Comparison of ENCODE assay signal across 15 cellular contexts in the genomic region with DNA sequence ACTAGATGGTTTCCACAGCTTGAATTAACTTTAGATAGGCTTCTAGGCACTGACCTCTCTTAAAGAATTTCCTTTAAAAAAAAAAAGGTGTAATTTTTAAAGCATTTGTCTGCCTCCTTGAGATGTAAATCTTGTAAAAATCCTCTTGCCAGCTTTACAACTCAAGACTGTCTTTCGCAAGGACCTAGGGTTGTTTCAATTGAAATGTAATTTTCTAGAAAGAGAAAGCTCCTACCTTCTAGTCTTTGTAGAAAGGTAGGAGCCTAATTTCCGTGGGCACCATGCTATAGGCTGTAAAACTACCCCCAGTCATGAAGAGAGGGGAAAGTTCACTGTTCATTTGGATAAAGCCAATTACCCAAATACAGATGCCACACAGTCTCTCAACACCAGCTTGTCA.
DNase-seq lines count a peak whose midpoint lies in the region; ATAC-seq, FAIRE-seq and TF ChIP-seq lines count a peak whose summit lies in the region.
"Had no signal": no experiment of that assay in that cellular context is flagged by ENCODE, and none has a peak within 500 bp of the region (broad histone marks: within the 10 kb centered on the region; RNA-seq: fewer than 3 reads in every experiment).

No MANE protein-coding gene starts in this region.

- H3K9me3 Mint-ChIP-seq in natural killer cell: peaks cover 9 to 10% of the 10 kb centered on the region in 2 donors

- H3K36me3 Mint-ChIP-seq in natural killer cell: no peaks in the 10 kb centered on the region
- H3K36me3 Mint-ChIP-seq: CD14-positive monocyte; CD4-positive, alpha-beta memory T cell had no signal

- ATAC-seq in natural killer cell: no peak

- H3K9ac ChIP-seq in OCI-LY3 (ENCODE audit: low read length): no peak overlapping the region
- no peak overlapping the region for H3K9ac ChIP-seq in H1 (replicated peaks in 1 of 4; ENCODE audit: extremely low read depth in 1 of 4, low read depth in 3 of 4, low read length in 3 of 4)
- H3K9ac ChIP-seq in smooth muscle cell (ENCODE audit: low read depth): no peak overlapping the region
- H3K9ac ChIP-seq: BLaER1 had no signal

- H3K9me3 ChIP-seq in OCI-LY3 (ENCODE audit: insufficient read depth, low read length) (no peaks in the 10 kb centered on the region), H1 (ENCODE audit: insufficient read depth in 2 of 2, low read depth in 1 of 2, low read length in 1 of 2) (no peaks in the 10 kb centered on the region), smooth muscle cell (replicated peaks; ENCODE audit: low read depth) (no peaks in the 10 kb centered on the region)
- H3K9me3 ChIP-seq: BLaER1 had no signal

- H4K20me1 ChIP-seq in OCI-LY3 (ENCODE audit: insufficient read depth, low read length) (no peaks in the 10 kb centered on the region), H1 (replicated peaks in 1 of 2; ENCODE audit: control insufficient read depth in 1 of 2, insufficient read depth in 2 of 2, low read length in 2 of 2) (no peaks in the 10 kb centered on the region), smooth muscle cell (ENCODE audit: low read depth) (no peaks in the 10 kb centered on the region)
- H4K20me1 ChIP-seq: BLaER1 had no signal

- no peak overlapping the region for H3K4me3 Mint-ChIP-seq in natural killer cell
- H3K4me3 Mint-ChIP-seq: CD14-positive monocyte; CD4-positive, alpha-beta memory T cell had no signal

- H3K4me2 ChIP-seq in OCI-LY3 (ENCODE audit: low read length) (no peak overlapping the region), H1 (ENCODE audit: insufficient read depth in 1 of 2, low read depth in 2 of 2, low read length in 2 of 2) (peak overlapping the region in 1 of 2 experiments; percentile 25; a peak in 1 of 4 replicates), smooth muscle cell (no peak overlapping the region)
- H3K4me2 ChIP-seq: BLaER1 had no signal

- no peak overlapping the region for H3K18ac ChIP-seq in H1 (ENCODE audit: extremely low read depth, low read length)

- peak; percentile 53 for FAIRE-seq in GM12892 (lab: Jason Lieb, UNC)
- FAIRE-seq in H1 (lab: Jason Lieb, UNC): no peak

- no peak overlapping the region for H2BK120ac ChIP-seq in H1 (replicated peaks; ENCODE audit: low read depth, low read length)

- H2AK5ac ChIP-seq in H1 (ENCODE audit: low read depth, low read length): no peak overlapping the region

- H2BK15ac ChIP-seq in H1 (ENCODE audit: low read length): no peak overlapping the region

- no peak overlapping the region for H3K27ac Mint-ChIP-seq in natural killer cell
- H3K27ac Mint-ChIP-seq: CD14-positive monocyte; CD4-positive, alpha-beta memory T cell had no signal

- no peak overlapping the region for H3K56ac ChIP-seq in H1 (replicated peaks; ENCODE audit: insufficient read length, low read depth, low read length)

- H3K4me1 Mint-ChIP-seq in natural killer cell: no peaks in the 10 kb centered on the region
- H3K4me1 Mint-ChIP-seq: CD14-positive monocyte; CD4-positive, alpha-beta memory T cell had no signal

- H3K4me1 ChIP-seq in OCI-LY3 (ENCODE audit: low read length) (peaks cover 14% of the 10 kb centered on the region), H1 (replicated peaks in 1 of 4; ENCODE audit: control insufficient read depth in 3 of 4, insufficient read depth in 4 of 4, low read length in 3 of 4) (peaks cover 3 to 10% (median 8%) of the 10 kb centered on the region in 4 experiments; a peak in 5 of 7 replicates), smooth muscle cell (ENCODE audit: low read depth) (peaks cover 11% of the 10 kb centered on the region)
- H3K4me1 ChIP-seq: BLaER1 had no signal

- TF ChIP-seq CTCF in OCI-LY3 (IDR thresholded peaks at IDR 0.05; ENCODE audit: low read depth, low read length) (no peak), H1 (IDR thresholded peaks at IDR 0.05; ENCODE audit: control extremely low read depth in 1 of 3, insufficient read depth in 1 of 3, low read depth in 1 of 3, low read length in 3 of 3) (no peak), smooth muscle cell (IDR thresholded peaks at IDR 0.05; ENCODE audit: borderline replicate concordance, insufficient read depth, poor library complexity, severe bottlenecking) (no peak), natural killer cell (IDR thresholded peaks at IDR 0.05) (no peak)

- no peak for TF ChIP-seq EP300 in H1 (IDR thresholded peaks at IDR 0.05; ENCODE audit: borderline replicate concordance in 1 of 2, low read depth in 2 of 2, low read length in 2 of 2)

- H3K79me2 ChIP-seq in OCI-LY3 (ENCODE audit: low read length): no peaks in the 10 kb centered on the region
- no peaks in the 10 kb centered on the region for H3K79me2 ChIP-seq in H1 (ENCODE audit: control insufficient read depth in 1 of 2, insufficient read depth in 2 of 2, low read length in 2 of 2)
- H3K79me2 ChIP-seq in smooth muscle cell (ENCODE audit: low read depth): no peaks in the 10 kb centered on the region

- H3K27me3 Mint-ChIP-seq in natural killer cell (ENCODE audit: low read depth in 2 of 2): no peaks in the 10 kb centered on the region
- H3K27me3 Mint-ChIP-seq: CD4-positive, alpha-beta memory T cell had no signal

- intact Hi-C loops in natural killer cell (cut with micrococcal nuclease): no loop called here

- TF ChIP-seq POLR2A in GM12892 (IDR thresholded peaks at IDR 0.05; ENCODE audit: low read depth, low read length) (no peak), H1 (IDR thresholded peaks at IDR 0.05; ENCODE audit: control extremely low read depth in 1 of 2, low read depth in 2 of 2, low read length in 2 of 2) (no peak)

- H3K79me1 ChIP-seq in H1 (ENCODE audit: low read depth, low read length): no peaks in the 10 kb centered on the region

- 11% methylated on average over 2 of the region's 2 CpGs; no CpG with 5 or more reads in 1 of the 2 experiments for WGBS in H1 (ENCODE audit: extremely low coverage in 1 of 2, insufficient coverage in 1 of 2, insufficient read length in 1 of 2, insufficient replicate concordance in 2 of 2, low coverage in 1 of 2, low lambda C conversion rate in 2 of 2, missing lambda C conversion rate in 1 of 2), 2 experiments
- WGBS in smooth muscle cell (ENCODE audit: low lambda C conversion rate): 43% methylated on average over 2 of the region's 2 CpGs

- H3K4me3 ChIP-seq in OCI-LY3 (ENCODE audit: low read length): no peak overlapping the region
- H3K4me3 ChIP-seq in H1 (ENCODE audit: extremely low read depth in 1 of 4, insufficient read depth in 2 of 4, low read depth in 3 of 4, low read length in 4 of 4): no peak overlapping the region
- H3K4me3 ChIP-seq in smooth muscle cell: no peak overlapping the region
- H3K4me3 ChIP-seq: BLaER1 had no signal

- no peak overlapping the region for H4K91ac ChIP-seq in H1 (replicated peaks; ENCODE audit: insufficient read length, low read length)

- H3K36me3 ChIP-seq in OCI-LY3 (replicated peaks; ENCODE audit: low read depth, low read length) (no peaks in the 10 kb centered on the region), H1 (ENCODE audit: control insufficient read depth in 2 of 4, insufficient read depth in 4 of 4, low read length in 3 of 4) (no peaks in the 10 kb centered on the region), smooth muscle cell (ENCODE audit: low read depth) (no peaks in the 10 kb centered on the region)
- H3K36me3 ChIP-seq: BLaER1 had no signal

- H2AFZ ChIP-seq in OCI-LY3 (ENCODE audit: low read depth, low read length): peak overlapping the region; percentile 27
- H2AFZ ChIP-seq in H1 (ENCODE audit: low read length): no peak overlapping the region
- H2AFZ ChIP-seq in smooth muscle cell (ENCODE audit: low read depth): peak overlapping the region; percentile 53

- no peak overlapping the region for H2BK20ac ChIP-seq in H1 (ENCODE audit: low read length)

- H3K27ac ChIP-seq in OCI-LY3 (ENCODE audit: low read length) (no peak overlapping the region), H1 (ENCODE audit: low read depth, low read length) (no peak overlapping the region), smooth muscle cell (ENCODE audit: low read depth) (no peak overlapping the region)
- H3K27ac ChIP-seq: BLaER1 had no signal

- H2BK12ac ChIP-seq in H1 (ENCODE audit: low read depth, low read length): no peak overlapping the region

- H2BK5ac ChIP-seq in H1 (ENCODE audit: low read depth, low read length): no peak overlapping the region

- H3K23me2 ChIP-seq in H1 (ENCODE audit: low read depth, low read length): no peaks in the 10 kb centered on the region

- H3K4ac ChIP-seq in H1 (replicated peaks; ENCODE audit: insufficient read length, low read depth, low read length): no peak overlapping the region

- TF ChIP-seq RAD21 in H1 (IDR thresholded peaks at IDR 0.05 in 1 of 2, conservative IDR thresholded peaks at IDR 0.05 in 1 of 2; ENCODE audit: low read depth in 2 of 2, low read length in 2 of 2): no peak

- no peak overlapping the region for H3K14ac ChIP-seq in H1 (ENCODE audit: insufficient read length)

- DNase-seq in GM12892 (ENCODE audit: insufficient read length) (no peak), H1 (ENCODE audit: low read depth in 1 of 2, low spot score in 2 of 2) (no peak), smooth muscle cell (lab: John Stamatoyannopoulos, UW; ENCODE audit: unreplicated experiment) (no peak), natural killer cell (no peak), NCI-H1092 (lab: John Stamatoyannopoulos, UW) (no peak), GOT3 (lab: John Stamatoyannopoulos, UW) (no peak)
- DNase-seq: 8988T; CD4-positive, alpha-beta memory T cell; DMS153; DMS79; GDM1; H7 had no signal

- H3F3A ChIP-seq in smooth muscle cell (ENCODE audit: low read depth): no peaks in the 10 kb centered on the region

- H3K23ac ChIP-seq in H1 (ENCODE audit: insufficient read length): no peak overlapping the region

- H4K8ac ChIP-seq in H1 (ENCODE audit: extremely low read depth, insufficient read depth, low read length): no peak overlapping the region

- POLR2A ChIA-PET in H1 (lab: Charles Lee; ENCODE audit: partially characterized antibody): no interaction called here

- CTCF ChIA-PET in H1 (lab: Charles Lee; ENCODE audit: partially characterized antibody): interaction anchor here (0.6 to 4.9 kb wide), 4 partner anchors 8 to 536 kb away, joined by 3 to 35 read pairs (median 4); no protein-coding TSS in a partner anchor

- H3K27me3 ChIP-seq in OCI-LY3 (ENCODE audit: low read depth, low read length): no peaks in the 10 kb centered on the region
- H3K27me3 ChIP-seq in H1 (replicated peaks in 1 of 4; ENCODE audit: control insufficient read depth in 3 of 4, extremely low read depth in 1 of 4, insufficient read depth in 3 of 4, low read length in 3 of 4): peaks cover 0 to 1% (median 0%) of the 10 kb centered on the region in 4 experiments; a peak in 4 of 7 replicates
- no peaks in the 10 kb centered on the region for H3K27me3 ChIP-seq in smooth muscle cell (ENCODE audit: low read depth)
- H3K27me3 ChIP-seq: BLaER1 had no signal

- no peak overlapping the region for H4K5ac ChIP-seq in H1 (ENCODE audit: insufficient read length, low read depth, low read length)

TF ChIP-seq in H1, 55 proteins besides CTCF, POLR2A, EP300 and RAD21 (continues in another document):
- TF ChIP-seq CEBPB (IDR thresholded peaks at IDR 0.05; ENCODE audit: low read depth, low read length): peak; percentile 62; the same call in 1 of the 2 replicates
